ENCODE assay signal across 2 cellular contexts in the genomic region with DNA sequence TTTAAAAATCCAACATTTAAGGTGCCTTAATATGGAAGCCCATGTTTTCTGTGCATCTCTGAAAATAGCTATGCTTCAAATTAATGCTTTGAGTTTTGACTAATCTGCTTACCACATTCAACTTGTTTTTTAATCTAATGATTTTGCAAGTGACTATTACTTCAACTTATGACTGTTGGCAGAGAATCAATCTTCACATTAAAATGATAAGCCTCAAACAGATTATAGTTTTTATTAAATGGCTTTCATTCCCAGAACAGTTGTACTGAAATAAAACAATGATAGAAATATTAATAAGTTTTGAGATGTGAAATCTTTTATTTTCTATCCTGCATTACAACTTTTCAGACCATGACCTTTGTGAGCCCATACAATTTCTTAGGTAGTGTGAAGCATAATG.
TF ChIP-seq lines count a peak whose summit lies in the region.

No MANE protein-coding gene starts in this region.

TF ChIP-seq in SK-N-SH treated with all-trans-retinoic acid at 6 μM for 48 hours, 23 proteins besides CTCF, POLR2A, EP300 and RAD21 (continued from another document):
- TF ChIP-seq, protein P1, sequence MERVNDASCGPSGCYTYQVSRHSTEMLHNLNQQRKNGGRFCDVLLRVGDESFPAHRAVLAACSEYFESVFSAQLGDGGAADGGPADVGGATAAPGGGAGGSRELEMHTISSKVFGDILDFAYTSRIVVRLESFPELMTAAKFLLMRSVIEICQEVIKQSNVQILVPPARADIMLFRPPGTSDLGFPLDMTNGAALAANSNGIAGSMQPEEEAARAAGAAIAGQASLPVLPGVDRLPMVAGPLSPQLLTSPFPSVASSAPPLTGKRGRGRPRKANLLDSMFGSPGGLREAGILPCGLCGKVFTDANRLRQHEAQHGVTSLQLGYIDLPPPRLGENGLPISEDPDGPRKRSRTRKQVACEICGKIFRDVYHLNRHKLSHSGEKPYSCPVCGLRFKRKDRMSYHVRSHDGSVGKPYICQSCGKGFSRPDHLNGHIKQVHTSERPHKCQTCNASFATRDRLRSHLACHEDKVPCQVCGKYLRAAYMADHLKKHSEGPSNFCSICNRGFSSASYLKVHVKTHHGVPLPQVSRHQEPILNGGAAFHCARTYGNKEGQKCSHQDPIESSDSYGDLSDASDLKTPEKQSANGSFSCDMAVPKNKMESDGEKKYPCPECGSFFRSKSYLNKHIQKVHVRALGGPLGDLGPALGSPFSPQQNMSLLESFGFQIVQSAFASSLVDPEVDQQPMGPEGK (CRISPR knock-in tag; IDR thresholded peaks at IDR 0.05; ENCODE audit: borderline replicate concordance): no peak
- TF ChIP-seq BACH2 (CRISPR knock-in tag; IDR thresholded peaks at IDR 0.05; ENCODE audit: borderline replicate concordance) (no peak), CREB5 (CRISPR knock-in tag; IDR thresholded peaks at IDR 0.05; ENCODE audit: low read depth) (no peak), ISL1 (CRISPR knock-in tag; IDR thresholded peaks at IDR 0.05) (peak; percentile 60), ZFP3 (CRISPR knock-in tag; IDR thresholded peaks at IDR 0.05) (no peak), SNAI2 (CRISPR knock-in tag; IDR thresholded peaks at IDR 0.05) (0 out of 2 replicates have a peak, but pooled peaks have one; percentile 10), ESRRG (CRISPR knock-in tag; IDR thresholded peaks at IDR 0.05) (no peak)

TF ChIP-seq in SK-N-SH, 30 proteins besides CTCF, POLR2A, EP300 and RAD21 (continued from another document):
- TF ChIP-seq, protein P2, sequence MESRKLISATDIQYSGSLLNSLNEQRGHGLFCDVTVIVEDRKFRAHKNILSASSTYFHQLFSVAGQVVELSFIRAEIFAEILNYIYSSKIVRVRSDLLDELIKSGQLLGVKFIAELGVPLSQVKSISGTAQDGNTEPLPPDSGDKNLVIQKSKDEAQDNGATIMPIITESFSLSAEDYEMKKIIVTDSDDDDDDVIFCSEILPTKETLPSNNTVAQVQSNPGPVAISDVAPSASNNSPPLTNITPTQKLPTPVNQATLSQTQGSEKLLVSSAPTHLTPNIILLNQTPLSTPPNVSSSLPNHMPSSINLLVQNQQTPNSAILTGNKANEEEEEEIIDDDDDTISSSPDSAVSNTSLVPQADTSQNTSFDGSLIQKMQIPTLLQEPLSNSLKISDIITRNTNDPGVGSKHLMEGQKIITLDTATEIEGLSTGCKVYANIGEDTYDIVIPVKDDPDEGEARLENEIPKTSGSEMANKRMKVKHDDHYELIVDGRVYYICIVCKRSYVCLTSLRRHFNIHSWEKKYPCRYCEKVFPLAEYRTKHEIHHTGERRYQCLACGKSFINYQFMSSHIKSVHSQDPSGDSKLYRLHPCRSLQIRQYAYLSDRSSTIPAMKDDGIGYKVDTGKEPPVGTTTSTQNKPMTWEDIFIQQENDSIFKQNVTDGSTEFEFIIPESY (IDR thresholded peaks at IDR 0.05; ENCODE audit: borderline replicate concordance, low read depth): no peak
- no peak for TF ChIP-seq FOXM1 (IDR thresholded peaks at IDR 0.05; ENCODE audit: low read depth)
- TF ChIP-seq RFX5 (IDR thresholded peaks at IDR 0.05; ENCODE audit: low read length): no peak
- no peak for TF ChIP-seq CHD2 (IDR thresholded peaks at IDR 0.05; ENCODE audit: low read length, partially characterized antibody)
- TF ChIP-seq TEAD4 (IDR thresholded peaks at IDR 0.05; ENCODE audit: borderline replicate concordance, insufficient read depth): no peak
- TF ChIP-seq SMC3 (IDR thresholded peaks at IDR 0.05; ENCODE audit: low read depth, low read length): no peak
- TF ChIP-seq EZH2phosphoT487 (IDR thresholded peaks at IDR 0.05; ENCODE audit: borderline replicate concordance, low read depth): no peak
- TF ChIP-seq GATA2 (CRISPR knock-in tag; IDR thresholded peaks at IDR 0.05): no peak
- TF ChIP-seq NRF1 (IDR thresholded peaks at IDR 0.05; ENCODE audit: low read depth, low read length): no peak
- TF ChIP-seq, protein P3, sequence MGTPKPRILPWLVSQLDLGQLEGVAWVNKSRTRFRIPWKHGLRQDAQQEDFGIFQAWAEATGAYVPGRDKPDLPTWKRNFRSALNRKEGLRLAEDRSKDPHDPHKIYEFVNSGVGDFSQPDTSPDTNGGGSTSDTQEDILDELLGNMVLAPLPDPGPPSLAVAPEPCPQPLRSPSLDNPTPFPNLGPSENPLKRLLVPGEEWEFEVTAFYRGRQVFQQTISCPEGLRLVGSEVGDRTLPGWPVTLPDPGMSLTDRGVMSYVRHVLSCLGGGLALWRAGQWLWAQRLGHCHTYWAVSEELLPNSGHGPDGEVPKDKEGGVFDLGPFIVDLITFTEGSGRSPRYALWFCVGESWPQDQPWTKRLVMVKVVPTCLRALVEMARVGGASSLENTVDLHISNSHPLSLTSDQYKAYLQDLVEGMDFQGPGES (IDR thresholded peaks at IDR 0.05; ENCODE audit: low read depth, low read length): no peak
